Comparison of ENCODE assay signal across 14 cellular contexts in the genomic region with DNA sequence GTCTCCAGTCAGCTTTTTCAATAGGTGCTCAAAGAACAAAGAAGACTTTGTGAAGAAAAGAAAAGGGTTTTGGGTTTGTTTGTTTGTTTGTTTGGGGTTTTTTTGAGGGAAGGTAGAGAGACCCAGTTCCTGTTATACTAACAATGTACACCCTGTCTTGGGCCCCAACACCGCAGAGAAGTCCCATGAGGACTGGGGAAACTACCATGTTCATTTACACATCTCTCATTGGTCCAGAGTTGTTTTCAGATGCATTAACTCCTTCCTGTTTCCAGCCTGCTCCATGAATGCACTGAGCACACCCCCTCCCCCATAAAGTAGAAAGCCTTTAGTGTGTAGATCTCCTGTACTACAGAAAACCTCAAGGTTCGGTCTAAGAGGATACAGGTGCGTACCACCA. TPM values are rescaled to one million over a fixed set of nuclear protein-coding genes. Genes with fewer than 3 reads are reported as not detected.
DNase-seq lines count a peak whose midpoint lies in the region; ATAC-seq and TF ChIP-seq lines count a peak whose summit lies in the region.
"Had no signal": no experiment of that assay in that cellular context is flagged by ENCODE, and none has a peak within 500 bp of the region (broad histone marks: within the 10 kb centered on the region; RNA-seq: fewer than 3 reads in every experiment).

No MANE protein-coding gene starts in this region.

- TF ChIP-seq CTCF in right atrium auricular region (IDR thresholded peaks at IDR 0.05) = no peak

- no peak for DNase-seq in DMS153 treated with DMSO at 0.1 percent for 48 hours (lab: John Stamatoyannopoulos, UW; ENCODE audit: unreplicated experiment)
- no peak for DNase-seq in activated naive CD4-positive, alpha-beta T cell treated with anti-CD3 and anti-CD28 coated beads, Interleukin-2, amount 10 ng/mL, durations not matched to agents 7 days and 5 days
- no peak for DNase-seq in HK-2 (ENCODE audit: unreplicated experiment)
- no peak for DNase-seq in right atrium auricular region (ENCODE audit: low spot score)
- DNase-seq: activated T-cell treated with anti-CD3 and anti-CD28 coated beads for 4 hours, amniotic stem cell, NCI-H2081 had no signal

- peaks cover 12% of the 10 kb centered on the region for H3K27me3 Mint-ChIP-seq in IgD-negative memory B cell
- H3K27me3 Mint-ChIP-seq in activated naive CD4-positive, alpha-beta T cell treated with anti-CD3 and anti-CD28 coated beads, Interleukin-2, amount 10 ng/mL, durations not matched to agents 7 days and 5 days = peaks cover 18% of the 10 kb centered on the region

- no peak overlapping the region for H3K4me3 ChIP-seq in right atrium auricular region
- H3K4me3 ChIP-seq: coronary artery had no signal

- peaks cover 4% of the 10 kb centered on the region in 3 donors for H3K9me3 Mint-ChIP-seq in IgD-negative memory B cell
- no peaks in the 10 kb centered on the region for H3K9me3 Mint-ChIP-seq in activated naive CD4-positive, alpha-beta T cell treated with anti-CD3 and anti-CD28 coated beads, Interleukin-2, amount 10 ng/mL, durations not matched to agents 7 days and 5 days

- CTCF ChIA-PET in activated naive CD4-positive, alpha-beta T cell treated with anti-CD3 and anti-CD28 coated beads, Interleukin-2, amount 10 ng/mL, durations not matched to agents 7 days and 5 days (lab: Charles Lee) = no interaction called here

- peaks cover 0 to 6% of the 10 kb centered on the region in 2 donors for H3K9me3 ChIP-seq in right atrium auricular region

- no peak overlapping the region for H3K27ac ChIP-seq in right atrium auricular region
- H3K27ac ChIP-seq: coronary artery, KMS-11 had no signal

- peak; percentile 65 for ATAC-seq in GM18499 (IDR thresholded peaks at IDR 0.05; ENCODE audit: insufficient read depth, unreplicated experiment)
- ATAC-seq in GM19452 (IDR thresholded peaks at IDR 0.05; ENCODE audit: unreplicated experiment) = peak; percentile 61
- peak; percentile 82 for ATAC-seq in HG02973 (IDR thresholded peaks at IDR 0.05; ENCODE audit: unreplicated experiment)
- ATAC-seq: SK-N-SH treated with all-trans-retinoic acid at 6 μM for 48 hours had no signal

- peak overlapping the region; percentile 3 to 61 (median 43) for H3K4me3 Mint-ChIP-seq in IgD-negative memory B cell
- no peak overlapping the region for H3K4me3 Mint-ChIP-seq in activated naive CD4-positive, alpha-beta T cell treated with anti-CD3 and anti-CD28 coated beads, Interleukin-2, amount 10 ng/mL, durations not matched to agents 7 days and 5 days

- no peaks in the 10 kb centered on the region for H3K36me3 Mint-ChIP-seq in IgD-negative memory B cell
- no peaks in the 10 kb centered on the region for H3K36me3 Mint-ChIP-seq in activated naive CD4-positive, alpha-beta T cell treated with anti-CD3 and anti-CD28 coated beads, Interleukin-2, amount 10 ng/mL, durations not matched to agents 7 days and 5 days

- H3K27ac Mint-ChIP-seq in IgD-negative memory B cell = peak overlapping the region; percentile 13 to 73 (median 50)
- no peak overlapping the region for H3K27ac Mint-ChIP-seq in activated naive CD4-positive, alpha-beta T cell treated with anti-CD3 and anti-CD28 coated beads, Interleukin-2, amount 10 ng/mL, durations not matched to agents 7 days and 5 days

- peaks cover 14 to 31% (median 15%) of the 10 kb centered on the region in 3 donors for H3K4me1 Mint-ChIP-seq in IgD-negative memory B cell
- H3K4me1 Mint-ChIP-seq in activated naive CD4-positive, alpha-beta T cell treated with anti-CD3 and anti-CD28 coated beads, Interleukin-2, amount 10 ng/mL, durations not matched to agents 7 days and 5 days = no peaks in the 10 kb centered on the region

- H3K36me3 ChIP-seq in right atrium auricular region = no peaks in the 10 kb centered on the region

- no peaks in the 10 kb centered on the region for H3K27me3 ChIP-seq in right atrium auricular region

- H3K4me1 ChIP-seq in right atrium auricular region = no peaks in the 10 kb centered on the region

RNA-seq across cellular contexts. Expression of gene SLC8A3, which starts 51.1 kb away (rescaled TPM):
- not detected for polyA plus RNA-seq in IgD-negative memory B cell
- 1 to 10 TPM; 1.3 to 1.4 TPM for total RNA-seq in right atrium auricular region
